23 cellular contexts compared by ENCODE assay signal in the genomic region with DNA sequence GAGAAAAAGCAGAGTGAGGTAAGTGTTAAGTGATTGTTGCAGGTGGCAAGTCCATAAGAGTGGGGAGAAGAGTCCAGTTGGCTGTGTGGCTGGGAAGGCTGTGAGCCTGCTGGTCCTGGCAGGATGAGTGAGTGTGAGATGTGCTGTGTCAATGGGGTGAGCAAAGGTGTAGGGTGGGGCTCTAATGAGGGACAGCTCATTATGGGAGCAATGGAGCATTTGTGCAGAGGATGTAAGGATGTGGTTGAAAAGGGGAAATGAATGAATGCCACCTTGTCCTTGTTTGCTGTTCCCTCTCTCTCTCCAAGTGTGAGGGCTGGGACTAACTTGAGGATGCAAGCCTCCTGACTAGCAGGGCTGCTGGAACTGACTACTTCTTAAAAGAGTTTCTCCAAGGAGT.
"Had no signal": no experiment of that assay in that cellular context is flagged by ENCODE, and none has a peak within 500 bp of the region (broad histone marks: within the 10 kb centered on the region; RNA-seq: fewer than 3 reads in every experiment).

No MANE protein-coding gene starts in this region.

- H3K9ac ChIP-seq: neural progenitor cell had no signal

- FAIRE-seq: small intestine had no signal

- H2AFZ ChIP-seq: neural progenitor cell had no signal

- H3K27ac Mint-ChIP-seq: activated naive CD4-positive, alpha-beta T cell treated with anti-CD3 and anti-CD28 coated beads, Interleukin-2, amount 50 U/mL, for 72 hours; activated T-helper 1 cell treated with anti-CD3 and anti-CD28 coated beads, Interleukin-12 subunit alpha, Interleukin-12 subunit beta, Interleukin-2, Interleukin-4 antibody, amounts not matched to agents 30 ng/mL and 10 ng/mL and 1 ng/mL, durations not matched to agents 14 hours and 24 hours and 36 hours; memory B cell; naive B cell; neural progenitor cell; stimulated activated naive CD8-positive, alpha-beta T cell treated with anti-CD3 and anti-CD28 coated beads, Interleukin-15, amount 100 ng/mL, for 72 hours had no signal

- H3K27ac ChIP-seq: gastrocnemius medialis, heart right ventricle, neural progenitor cell, ovary, right lobe of liver, suprapubic skin, transverse colon, uterus had no signal

- H3K27me3 ChIP-seq: gastrocnemius medialis, heart right ventricle, neural progenitor cell, ovary, right lobe of liver, suprapubic skin, transverse colon, uterus had no signal

- H3K9me3 Mint-ChIP-seq: activated naive CD4-positive, alpha-beta T cell treated with anti-CD3 and anti-CD28 coated beads, Interleukin-2, amount 50 U/mL, for 72 hours; activated T-helper 1 cell treated with anti-CD3 and anti-CD28 coated beads, Interleukin-12 subunit alpha, Interleukin-12 subunit beta, Interleukin-2, Interleukin-4 antibody, amounts not matched to agents 30 ng/mL and 10 ng/mL and 1 ng/mL, durations not matched to agents 14 hours and 24 hours and 36 hours; memory B cell; neural progenitor cell; stimulated activated naive CD8-positive, alpha-beta T cell treated with anti-CD3 and anti-CD28 coated beads, Interleukin-15, amount 100 ng/mL, for 72 hours had no signal

- H3K4me3 Mint-ChIP-seq: activated T-helper 1 cell treated with anti-CD3 and anti-CD28 coated beads, Interleukin-12 subunit alpha, Interleukin-12 subunit beta, Interleukin-2, Interleukin-4 antibody, amounts not matched to agents 30 ng/mL and 10 ng/mL and 1 ng/mL, durations not matched to agents 14 hours and 24 hours and 36 hours; memory B cell; naive B cell; neural progenitor cell; stimulated activated naive CD8-positive, alpha-beta T cell treated with anti-CD3 and anti-CD28 coated beads, Interleukin-15, amount 100 ng/mL, for 72 hours had no signal

- H3K4me1 Mint-ChIP-seq: memory B cell; naive B cell; stimulated activated naive CD8-positive, alpha-beta T cell treated with anti-CD3 and anti-CD28 coated beads, Interleukin-15, amount 100 ng/mL, for 72 hours had no signal

- H3K36me3 ChIP-seq: gastrocnemius medialis, heart right ventricle, neural progenitor cell, ovary, right lobe of liver, suprapubic skin, transverse colon, uterus had no signal

- ATAC-seq: activated CD4-positive, CD25-positive, alpha-beta regulatory T cell treated with anti-CD3 and anti-CD28 coated beads, Interleukin-2, amount 50 U/mL, for 24 hours; activated naive CD4-positive, alpha-beta T cell treated with anti-CD3 and anti-CD28 coated beads, Interleukin-2, amount 50 U/mL, for 72 hours; gastrocnemius medialis; heart right ventricle; left ventricle myocardium superior; stimulated activated naive CD8-positive, alpha-beta T cell treated with anti-CD3 and anti-CD28 coated beads, Interleukin-15, amount 100 ng/mL, for 72 hours had no signal

- H3K4me2 ChIP-seq: neural progenitor cell had no signal

- H3K4me3 ChIP-seq: gastrocnemius medialis, heart right ventricle, neural progenitor cell, ovary, right lobe of liver, suprapubic skin, transverse colon, uterus had no signal

- H3K36me3 Mint-ChIP-seq: activated naive CD4-positive, alpha-beta T cell treated with anti-CD3 and anti-CD28 coated beads, Interleukin-2, amount 50 U/mL, for 72 hours; memory B cell; naive B cell; neural progenitor cell had no signal

- H3K4me1 ChIP-seq: right lobe of liver, transverse colon had no signal

- DNase-seq: activated CD4-positive, alpha-beta T cell treated with anti-CD3 and anti-CD28 coated beads, Interleukin-2, amount 50 U/mL, for 4 hours; activated gamma-delta T cell treated with Interleukin-2 at 50 U/mL for 16 hours; effector CD4-positive, alpha-beta T cell; gastrocnemius medialis; heart right ventricle; kidney glomerular epithelial cell; left ventricle myocardium superior; naive B cell; ovary; right lobe of liver; small intestine; stimulated activated CD4-positive, alpha-beta T cell treated with anti-CD3 and anti-CD28 coated beads, Interleukin-15, amount 100 ng/mL, for 24 hours; stimulated activated CD4-positive, alpha-beta T cell treated with anti-CD3 and anti-CD28 coated beads, Interleukin-4, amount 100 ng/mL, for 1 hour; stimulated activated naive CD8-positive, alpha-beta T cell treated with anti-CD3 and anti-CD28 coated beads, Interleukin-15, amount 100 ng/mL, for 72 hours; T1000; transverse colon; uterus had no signal

- H3K9me3 ChIP-seq: gastrocnemius medialis, heart right ventricle, ovary, right lobe of liver, suprapubic skin, transverse colon, uterus had no signal
